Comparison of ENCODE assay signal across 1 cellular context in genomic region chrX:119573840-119574393, GRCh38.
A peak's percentile ranks its signal among the peaks of the same experiment; 100 is the strongest.
TF ChIP-seq lines count a peak whose summit lies in the region.

No MANE protein-coding gene starts in this region.

TF ChIP-seq in HEK293, 187 proteins besides CTCF, POLR2A, EP300 and RAD21 (continued from another document):
- TF ChIP-seq BCL6B (tag by site-specific recombination; IDR thresholded peaks at IDR 0.05) (no peak), ZIC2 (tag by site-specific recombination; IDR thresholded peaks at IDR 0.05) (0 out of 2 replicates have a peak, but pooled peaks have one; percentile 61), WT1 (tag by site-specific recombination; IDR thresholded peaks at IDR 0.05) (no peak), ZFHX2 (tag by site-specific recombination; conservative IDR thresholded peaks at IDR 0.05) (peak; percentile 73), ZNF555 (tag by site-specific recombination; conservative IDR thresholded peaks at IDR 0.05) (no peak), ZBTB6 (tag by site-specific recombination; IDR thresholded peaks at IDR 0.05) (peak; percentile 72), ZNF830 (tag by site-specific recombination; IDR thresholded peaks at IDR 0.05; ENCODE audit: low read depth) (no peak)
- TF ChIP-seq, protein P1, sequence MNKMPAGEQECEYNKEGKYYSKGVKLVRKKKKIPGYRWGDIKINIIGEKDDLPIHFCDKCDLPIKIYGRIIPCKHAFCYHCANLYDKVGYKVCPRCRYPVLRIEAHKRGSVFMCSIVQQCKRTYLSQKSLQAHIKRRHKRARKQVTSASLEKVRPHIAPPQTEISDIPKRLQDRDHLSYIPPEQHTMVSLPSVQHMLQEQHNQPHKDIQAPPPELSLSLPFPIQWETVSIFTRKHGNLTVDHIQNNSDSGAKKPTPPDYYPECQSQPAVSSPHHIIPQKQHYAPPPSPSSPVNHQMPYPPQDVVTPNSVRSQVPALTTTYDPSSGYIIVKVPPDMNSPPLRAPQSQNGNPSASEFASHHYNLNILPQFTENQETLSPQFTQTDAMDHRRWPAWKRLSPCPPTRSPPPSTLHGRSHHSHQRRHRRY (tag by site-specific recombination; IDR thresholded peaks at IDR 0.05) = no peak
TF ChIP-seq in HEK293: peak in this region for 10.
